ENCODE assay signal across 23 cellular contexts in the genomic region with DNA sequence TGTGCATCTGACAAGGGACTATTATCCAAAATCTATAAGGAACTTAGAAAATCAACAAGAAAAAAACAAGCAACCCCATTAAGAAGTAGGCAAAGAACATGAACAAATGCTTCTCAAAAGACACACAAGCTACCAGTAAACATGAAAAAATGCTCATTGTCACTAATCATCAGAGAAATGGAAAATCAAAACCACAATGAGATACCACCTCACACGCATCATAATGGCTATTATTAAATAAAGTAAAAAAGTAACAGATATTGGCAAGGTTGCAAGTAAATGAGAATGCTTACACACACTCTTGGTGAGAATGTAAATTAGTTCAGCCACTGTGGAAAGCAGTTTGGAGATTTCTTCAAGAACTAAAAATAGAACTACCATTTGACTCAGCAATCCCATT.
"Had no signal": no experiment of that assay in that cellular context is flagged by ENCODE, and none has a peak within 500 bp of the region (broad histone marks: within the 10 kb centered on the region; RNA-seq: fewer than 3 reads in every experiment).

No MANE protein-coding gene starts in this region.

- H3K36me3 ChIP-seq: esophagus squamous epithelium, prostate gland, sigmoid colon, transverse colon, upper lobe of right lung, uterus had no signal

- H3K4me3 ChIP-seq: coronary artery, esophagus squamous epithelium, prostate gland, sigmoid colon, skin epidermis, transverse colon, upper lobe of right lung, uterus had no signal

- DNase-seq: dermis blood vessel endothelial cell; effector memory CD4-positive, alpha-beta T cell; esophagus squamous epithelium; foreskin melanocyte; hypothalamus; immature natural killer cell; islet precursor cell; mesendoderm; midbrain; naive thymus-derived CD8-positive, alpha-beta T cell; nephron progenitor cell; nucleus accumbens; right cardiac atrium; sigmoid colon; stimulated activated CD4-positive, alpha-beta T cell treated with anti-CD3 and anti-CD28 coated beads, Interleukin-15, amount 100 ng/mL, for 24 hours; stimulated activated CD4-positive, alpha-beta T cell treated with anti-CD3 and anti-CD28 coated beads, Interleukin-2, amount 100 ng/mL, for 48 hours; stimulated activated naive B cell treated with anti-CD40 and anti-IgM and Interleukin-4, amounts not matched to agents 10 μg/mL and 1 μg/mL and 100 μg/mL, for 72 hours; transverse colon; upper lobe of right lung; uterus had no signal

- H3K27ac ChIP-seq: coronary artery, esophagus squamous epithelium, prostate gland, sigmoid colon, skin epidermis, transverse colon, upper lobe of right lung, uterus had no signal

- H3K9me3 ChIP-seq: esophagus squamous epithelium, prostate gland, sigmoid colon, transverse colon, upper lobe of right lung, uterus had no signal

- H3K4me1 ChIP-seq: esophagus squamous epithelium, prostate gland, sigmoid colon, transverse colon, upper lobe of right lung, uterus had no signal

- H3K27me3 ChIP-seq: esophagus squamous epithelium, sigmoid colon, transverse colon, upper lobe of right lung, uterus had no signal
